In the genomic region with DNA sequence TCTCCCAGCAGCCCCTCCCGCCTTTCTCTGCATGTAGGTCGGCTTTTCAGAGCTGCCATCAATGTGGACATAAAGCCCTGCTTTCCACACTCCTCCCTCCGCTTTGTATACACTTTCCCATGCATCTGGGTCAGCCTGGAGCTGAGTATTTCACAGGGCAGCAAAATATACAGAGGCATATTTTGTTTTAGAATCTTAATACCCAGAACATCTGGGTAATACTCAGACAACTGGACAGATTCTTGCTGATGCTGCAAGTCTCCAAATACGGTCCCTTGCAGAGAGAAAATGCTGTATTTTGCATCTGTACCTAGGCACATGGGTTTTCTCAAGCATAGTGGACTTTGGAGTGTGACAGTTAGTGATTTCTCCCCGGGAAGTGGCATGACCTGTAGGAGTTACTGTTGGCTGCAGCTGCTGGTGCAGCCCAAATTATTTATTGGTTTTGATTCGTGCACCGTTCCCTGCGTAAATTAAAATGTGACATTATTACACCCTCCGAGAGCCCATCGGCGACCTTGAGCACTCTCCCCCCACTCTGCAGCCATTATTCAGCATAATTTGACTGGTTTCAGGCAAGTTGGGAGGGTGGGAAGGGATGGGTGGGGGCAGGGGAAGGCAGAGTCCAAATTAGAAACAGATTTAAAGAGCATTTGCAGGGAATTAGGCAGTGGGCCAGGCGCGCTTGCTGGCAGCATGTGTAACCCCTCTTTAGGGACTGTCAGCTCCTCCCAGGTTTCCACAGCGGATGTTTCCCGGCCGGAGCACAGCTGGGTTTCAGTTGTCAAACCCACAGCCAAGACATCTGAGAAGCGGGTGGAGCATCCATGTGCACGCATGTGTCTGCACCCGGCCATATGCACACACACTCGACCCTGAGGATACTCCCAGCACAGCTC, we compare ENCODE assay signal across 1 cellular context.
TF ChIP-seq lines count a peak whose summit lies in the region.

No MANE protein-coding gene starts in this region.

TF ChIP-seq in liver, 16 proteins besides CTCF, POLR2A, EP300 and RAD21 (continued from another document):
- TF ChIP-seq FOXA1 (IDR thresholded peaks at IDR 0.05) (no peak), TAF1 (conservative IDR thresholded peaks at IDR 0.05) (no peak), YY1 (IDR thresholded peaks at IDR 0.05) (peak; percentile 54), JUND (IDR thresholded peaks at IDR 0.05) (peak in 1 of 2 donors; percentile 66), SP1 (IDR thresholded peaks at IDR 0.05) (peak; percentile 88), MAX (IDR thresholded peaks at IDR 0.05) (peak; percentile 74)
